Comparison of ENCODE assay signal across 8 cellular contexts in genomic region chr21:26169061-26169610, GRCh38. TPM values are rescaled to one million over a fixed set of nuclear protein-coding genes. Genes with fewer than 3 reads are reported as not detected.
A peak's percentile ranks its signal among the peaks of the same experiment; 100 is the strongest.
DNase-seq lines count a peak whose midpoint lies in the region; ATAC-seq, FAIRE-seq and TF ChIP-seq lines count a peak whose summit lies in the region.

No MANE protein-coding gene starts in this region.

- H3K27me3 ChIP-seq in endothelial cell of umbilical vein (ENCODE audit: control insufficient read depth in 2 of 2, insufficient read depth in 2 of 2, low read length in 2 of 2) = no peaks in the 10 kb centered on the region

- no peaks in the 10 kb centered on the region for H3K9me3 ChIP-seq in endothelial cell of umbilical vein (replicated peaks; ENCODE audit: control insufficient read depth, insufficient read depth, low read length)
- no peaks in the 10 kb centered on the region for H3K9me3 ChIP-seq in mesodermal cell (ENCODE audit: control insufficient read depth, low read length)

- peak; percentile 90 for FAIRE-seq in endothelial cell of umbilical vein (lab: Jason Lieb, UNC)

- peak overlapping the region; percentile 69 for H3K27ac Mint-ChIP-seq in stimulated activated effector memory CD8-positive, alpha-beta T cell treated with anti-CD3 and anti-CD28 coated beads, Interleukin-12 subunit alpha, Interleukin-12 subunit beta, amount 100 ng/mL, for 72 hours

- TF ChIP-seq POLR2A in GM18505 (IDR thresholded peaks at IDR 0.05; ENCODE audit: borderline replicate concordance, extremely low read depth, insufficient read depth, insufficient read length) = no peak
- peak; percentile 54 for TF ChIP-seq POLR2A in endothelial cell of umbilical vein (IDR thresholded peaks at IDR 0.05; ENCODE audit: low read depth, low read length)

- H3K9ac ChIP-seq in endothelial cell of umbilical vein (replicated peaks; ENCODE audit: extremely low read depth, insufficient read depth, low read length) = peak overlapping the region; percentile 90

- H3K79me2 ChIP-seq in endothelial cell of umbilical vein (ENCODE audit: control insufficient read depth, insufficient read depth, low read length) = peaks cover 64% of the 10 kb centered on the region

- H3K36me3 Mint-ChIP-seq in stimulated activated effector memory CD8-positive, alpha-beta T cell treated with anti-CD3 and anti-CD28 coated beads, Interleukin-12 subunit alpha, Interleukin-12 subunit beta, amount 100 ng/mL, for 72 hours = no peaks in the 10 kb centered on the region

- H3K4me2 ChIP-seq in endothelial cell of umbilical vein (ENCODE audit: insufficient read depth, low read length) = peak overlapping the region; percentile 96

- CTCF ChIA-PET in endothelial cell of umbilical vein (lab: Charles Lee) = interaction anchor here (0.6 to 2.7 kb wide), 30 partner anchors 9 to 379 kb away, joined by 3 to 18 read pairs (median 4); no protein-coding TSS in a partner anchor

- peak overlapping the region; percentile 68 to 94 (median 91) for H3K4me3 ChIP-seq in endothelial cell of umbilical vein (replicated peaks in 1 of 3; ENCODE audit: insufficient read depth in 1 of 3, low read depth in 1 of 3, low read length in 3 of 3)
- H3K4me3 ChIP-seq in mesodermal cell (ENCODE audit: extremely low read depth, insufficient read depth, low read length, poor library complexity, severe bottlenecking) = peak overlapping the region; percentile 92

- H4K20me1 ChIP-seq in endothelial cell of umbilical vein (replicated peaks; ENCODE audit: control insufficient read depth, extremely low read depth, insufficient read depth, low read length) = no peaks in the 10 kb centered on the region

- intact Hi-C loops in endothelial cell of umbilical vein (cut with micrococcal nuclease) = loop anchor here (1.0 to 5.0 kb wide), 9 partner anchors 20 to 562 kb away; partner anchors contain the start of gene MRPL39

- H3K27ac ChIP-seq in endothelial cell of umbilical vein (ENCODE audit: insufficient read depth, low read depth, low read length) (peak overlapping the region; percentile 80), mesodermal cell (ENCODE audit: low read depth, low read length, severe bottlenecking) (peak overlapping the region; percentile 41)

- ATAC-seq in GM18505 (IDR thresholded peaks at IDR 0.05; ENCODE audit: unreplicated experiment) (peak; percentile 50), HG03135 (IDR thresholded peaks at IDR 0.05; ENCODE audit: unreplicated experiment) (peak; percentile 57)
- peak; percentile 59 for ATAC-seq in stimulated activated effector memory CD8-positive, alpha-beta T cell treated with anti-CD3 and anti-CD28 coated beads, Interleukin-12 subunit alpha, Interleukin-12 subunit beta, amount 100 ng/mL, for 72 hours

- 0% methylated on average over 5 to 7 of the region's 18 CpGs for WGBS in mesodermal cell (ENCODE audit: insufficient coverage in 2 of 2), 2 experiments

- H3K4me3 Mint-ChIP-seq in stimulated activated effector memory CD8-positive, alpha-beta T cell treated with anti-CD3 and anti-CD28 coated beads, Interleukin-12 subunit alpha, Interleukin-12 subunit beta, amount 100 ng/mL, for 72 hours = peak overlapping the region; percentile 79

- TF ChIP-seq CTCF in endothelial cell of umbilical vein (IDR thresholded peaks at IDR 0.05; ENCODE audit: extremely low read depth in 1 of 2, insufficient read depth in 1 of 2, low read depth in 1 of 2, low read length in 2 of 2) = peak in 1 of 2 donors; percentile 50

- peaks cover 23% of the 10 kb centered on the region for H3K4me1 Mint-ChIP-seq in stimulated activated effector memory CD8-positive, alpha-beta T cell treated with anti-CD3 and anti-CD28 coated beads, Interleukin-12 subunit alpha, Interleukin-12 subunit beta, amount 100 ng/mL, for 72 hours

- H3K36me3 ChIP-seq in endothelial cell of umbilical vein (ENCODE audit: control insufficient read depth in 2 of 2, extremely low read depth in 1 of 2, insufficient read depth in 2 of 2, low read length in 2 of 2) (no peaks in the 10 kb centered on the region), mesodermal cell (ENCODE audit: control insufficient read depth, insufficient read depth, low read length) (no peaks in the 10 kb centered on the region)

- H2AFZ ChIP-seq in endothelial cell of umbilical vein (ENCODE audit: low read depth, low read length) = no peak overlapping the region

- POLR2A ChIA-PET in endothelial cell of umbilical vein (lab: Charles Lee) = interaction anchor here (0.6 kb wide), 1 partner anchor 273 kb away, joined by 3 read pairs; no protein-coding TSS in a partner anchor

- DNase-seq in 8988T (peak; percentile 51), NCI-H2227 treated with DMSO at 0.1 percent for 48 hours (lab: John Stamatoyannopoulos, UW) (peak; percentile 71), endothelial cell of umbilical vein (ENCODE audit: low read depth, low spot score) (peak; percentile 76)
- peak; percentile 21 to 32 for DNase-seq in activated CD4-positive, alpha-beta T cell treated with anti-CD3 and anti-CD28 coated beads, Interleukin-2, amount 50 U/mL, for 24 hours (ENCODE audit: low read depth in 1 of 2, low spot score in 1 of 2)
- no peak for DNase-seq in stimulated activated effector memory CD8-positive, alpha-beta T cell treated with anti-CD3 and anti-CD28 coated beads, Interleukin-12 subunit alpha, Interleukin-12 subunit beta, amount 100 ng/mL, for 72 hours (ENCODE audit: low spot score in 2 of 2)

- no peaks in the 10 kb centered on the region for H3K9me1 ChIP-seq in endothelial cell of umbilical vein (replicated peaks; ENCODE audit: control insufficient read depth, extremely low read depth, insufficient read depth, low read length)

- no peaks in the 10 kb centered on the region for H3K9me3 Mint-ChIP-seq in stimulated activated effector memory CD8-positive, alpha-beta T cell treated with anti-CD3 and anti-CD28 coated beads, Interleukin-12 subunit alpha, Interleukin-12 subunit beta, amount 100 ng/mL, for 72 hours

- dilution Hi-C loops in endothelial cell of umbilical vein (cut with MboI; ENCODE audit: extremely low pct_ligation_motif_present, low sequenced_read_pairs) = loop anchor here (25.0 kb wide), 1 partner anchor 282 kb away; no protein-coding TSS in a partner anchor

- H3K4me1 ChIP-seq in endothelial cell of umbilical vein (ENCODE audit: control insufficient read depth, extremely low read depth, insufficient read depth, low read length) (peaks cover 37% of the 10 kb centered on the region), mesodermal cell (ENCODE audit: control insufficient read depth, insufficient read depth, low read length, poor library complexity, severe bottlenecking) (peaks cover 20% of the 10 kb centered on the region)

- TSS peak; percentile 23 for BruUV-seq in endothelial cell of umbilical vein (replicated peaks; lab: Mats Ljungman, UMichigan)

TF ChIP-seq in endothelial cell of umbilical vein, 7 proteins besides CTCF, POLR2A, EP300 and RAD21:
- TF ChIP-seq GATA2 (IDR thresholded peaks at IDR 0.05; ENCODE audit: insufficient read depth, insufficient read length, low read depth, low read length) (no peak), EZH2 (IDR thresholded peaks at IDR 0.05; ENCODE audit: borderline replicate concordance, low read depth, low read length, severe bottlenecking) (no peak), JUN (IDR thresholded peaks at IDR 0.05; ENCODE audit: borderline replicate concordance, insufficient read depth, insufficient read length, low read depth) (no peak), FOS (IDR thresholded peaks at IDR 0.05; ENCODE audit: borderline replicate concordance, insufficient read depth, low read length) (no peak), MAX (IDR thresholded peaks at IDR 0.05; ENCODE audit: insufficient read depth, insufficient read length) (no peak), MYC (IDR thresholded peaks at IDR 0.05; ENCODE audit: low read depth, low read length) (no peak), POLR2AphosphoS5 (IDR thresholded peaks at IDR 0.05; ENCODE audit: insufficient read depth, low read depth, low read length) (no peak)

RNA-seq across cellular contexts. Expression of gene APP, which starts 1.4 kb away (rescaled TPM):
- total RNA-seq in endothelial cell of umbilical vein = 811 and 928 TPM in 2 replicates
- polyA plus RNA-seq in endothelial cell of umbilical vein = 760 and 914 TPM in 2 replicates
- 844 and 980 TPM in 2 replicates for polyA plus RNA-seq in endothelial cell of umbilical vein (2011; cell fraction: cytosol; rRNA removed)
- polyA plus RNA-seq in endothelial cell of umbilical vein (2011; cell fraction: nucleus; rRNA removed) = 694 and 872 TPM in 2 replicates
- polyA plus RNA-seq in endothelial cell of umbilical vein (2012) = 1,000 and 1,270 TPM in 2 replicates
- 1,294 and 1,444 TPM in 2 replicates for polyA minus RNA-seq in endothelial cell of umbilical vein
- polyA minus RNA-seq in endothelial cell of umbilical vein (2011; cell fraction: cytosol; rRNA and poly(A)+ RNA removed) = 91.5 TPM
- polyA minus RNA-seq in endothelial cell of umbilical vein (2011; cell fraction: nucleus; rRNA and poly(A)+ RNA removed) = 572 and 629 TPM in 2 replicates
- polyA plus RNA-seq in mesodermal cell (2013, experiment 1 of 2) = 546 TPM
- 502 TPM for polyA plus RNA-seq in mesodermal cell (2013, experiment 2 of 2)

Comparison
In these comparisons a context has a peak if more than half of its experiments do, and no peak if none do; other contexts are left out.
1. DNase-seq: peak in 8988T (single experiment), NCI-H2227 treated with DMSO at 0.1 percent for 48 hours (single experiment), activated CD4-positive, alpha-beta T cell treated with anti-CD3 and anti-CD28 coated beads, Interleukin-2, amount 50 U/mL, for 24 hours (2 of 2) and endothelial cell of umbilical vein (single experiment); none in stimulated activated effector memory CD8-positive, alpha-beta T cell treated with anti-CD3 and anti-CD28 coated beads, Interleukin-12 subunit alpha, Interleukin-12 subunit beta, amount 100 ng/mL, for 72 hours (0 of 2).
2. Peak in every context shown above with its lines, with median percentiles within 50 percentile points of each other: ATAC-seq.